In genomic region chr1:198939286-198939685, GRCh38 we compare ENCODE assay signal across 21 cellular contexts.
"Had no signal": no experiment of that assay in that cellular context is flagged by ENCODE, and none has a peak within 500 bp of the region (broad histone marks: within the 10 kb centered on the region; RNA-seq: fewer than 3 reads in every experiment).

No MANE protein-coding gene starts in this region.

- H3K27me3 Mint-ChIP-seq: activated CD4-positive, alpha-beta T cell treated with anti-CD3 and anti-CD28 coated beads, Interleukin-2, amount 10 ng/mL, durations not matched to agents 7 days and 5 days had no signal

- H3K9me3 ChIP-seq: colonic mucosa, gastrocnemius medialis, heart right ventricle, left lung, prostate gland, right atrium auricular region had no signal

- H3K4me1 ChIP-seq: colonic mucosa, prostate gland had no signal

- H3K36me3 ChIP-seq: colonic mucosa, gastrocnemius medialis, heart right ventricle, left lung, prostate gland, right atrium auricular region had no signal

- H3K27ac Mint-ChIP-seq: activated CD4-positive, alpha-beta T cell treated with anti-CD3 and anti-CD28 coated beads, Interleukin-2, amount 10 ng/mL, durations not matched to agents 7 days and 5 days had no signal

- DNase-seq: activated CD4-positive, alpha-beta T cell treated with anti-CD3 and anti-CD28 coated beads, Interleukin-2, amount 10 ng/mL, durations not matched to agents 7 days and 5 days; activated CD8-positive, alpha-beta memory T cell treated with anti-CD3 and anti-CD28 coated beads, Interleukin-2, amount 50 U/mL, for 4 hours; activated effector memory CD4-positive, alpha-beta T cell treated with Interleukin-2 at 50 U/mL for 16 hours; activated naive CD4-positive, alpha-beta T cell treated with anti-CD3 and anti-CD28 coated beads, Interleukin-2, amount 50 U/mL, for 16 hours; activated T-cell treated with anti-CD3 and anti-CD28 coated beads, Interleukin-2, amount 50 U/mL, for 48 hours; aorta; brain microvascular endothelial cell; central memory CD4-positive, alpha-beta T cell; colonic mucosa; erythroblast; gastrocnemius medialis; heart right ventricle; left lung; occipital lobe; stimulated activated CD4-positive, alpha-beta T cell treated with anti-CD3 and anti-CD28 coated beads, Interleukin-12 subunit alpha, Interleukin-12 subunit beta, amount 100 ng/mL, for 4 hours; stimulated activated CD4-positive, alpha-beta T cell treated with anti-CD3 and anti-CD28 coated beads, Interleukin-1b, Interleukin-23, amount 100 ng/mL, for 48 hours; stimulated activated CD8-positive, alpha-beta memory T cell treated with anti-CD3 and anti-CD28 coated beads, Interleukin-4, amount 100 ng/mL, for 48 hours; stimulated activated naive CD4-positive, alpha-beta T cell had no signal

- H3K4me3 Mint-ChIP-seq: activated CD4-positive, alpha-beta T cell treated with anti-CD3 and anti-CD28 coated beads, Interleukin-2, amount 10 ng/mL, durations not matched to agents 7 days and 5 days had no signal

- H3K4me3 ChIP-seq: colonic mucosa, gastrocnemius medialis, heart right ventricle, left lung, prostate gland, right atrium auricular region had no signal

- H3K27me3 ChIP-seq: brain microvascular endothelial cell, colonic mucosa, gastrocnemius medialis, heart right ventricle, left lung, right atrium auricular region had no signal

- H3K27ac ChIP-seq: brain microvascular endothelial cell, colonic mucosa, gastrocnemius medialis, heart right ventricle, left lung, prostate gland, right atrium auricular region had no signal

- ATAC-seq: activated CD4-positive, CD25-positive, alpha-beta regulatory T cell treated with anti-CD3 and anti-CD28 coated beads, Interleukin-2, amount 50 U/mL, for 24 hours; gastrocnemius medialis; heart right ventricle; left lung had no signal
